19 cellular contexts compared by ENCODE assay signal in genomic region chr16:75307506-75307905, GRCh38. TPM values are rescaled to one million over a fixed set of nuclear protein-coding genes. Genes with fewer than 3 reads are reported as not detected.
"Had no signal": no experiment of that assay in that cellular context is flagged by ENCODE, and none has a peak within 500 bp of the region (broad histone marks: within the 10 kb centered on the region; RNA-seq: fewer than 3 reads in every experiment).

No MANE protein-coding gene starts in this region.

- H3K4me3 Mint-ChIP-seq: activated CD8-positive, alpha-beta memory T cell treated with anti-CD3 and anti-CD28 coated beads, Interleukin-2, amount 10 ng/mL, durations not matched to agents 7 days and 5 days; activated naive CD8-positive, alpha-beta T cell treated with anti-CD3 and anti-CD28 coated beads for 36 hours; activated T-cell treated with anti-CD3 and anti-CD28 coated beads, Interleukin-2, amount 50 U/mL, for 4 hours; natural killer cell had no signal

- H3K27ac Mint-ChIP-seq: activated CD8-positive, alpha-beta memory T cell treated with anti-CD3 and anti-CD28 coated beads, Interleukin-2, amount 10 ng/mL, durations not matched to agents 7 days and 5 days; activated naive CD8-positive, alpha-beta T cell treated with anti-CD3 and anti-CD28 coated beads for 36 hours; natural killer cell had no signal

- H3K27ac ChIP-seq: upper lobe of right lung had no signal

- ATAC-seq: activated CD8-positive, alpha-beta memory T cell treated with anti-CD3 and anti-CD28 coated beads, Interleukin-2, amount 10 ng/mL, durations not matched to agents 7 days and 5 days; activated T-cell treated with anti-CD3 and anti-CD28 coated beads, Interleukin-2, amount 50 U/mL, for 4 hours; gastroesophageal sphincter; lower lobe of right lung; natural killer cell; sciatic nerve; upper lobe of right lung had no signal

- H3K9me3 Mint-ChIP-seq: activated naive CD8-positive, alpha-beta T cell treated with anti-CD3 and anti-CD28 coated beads for 36 hours; activated T-cell treated with anti-CD3 and anti-CD28 coated beads, Interleukin-2, amount 50 U/mL, for 4 hours; natural killer cell had no signal

- H3K27me3 Mint-ChIP-seq: activated naive CD8-positive, alpha-beta T cell treated with anti-CD3 and anti-CD28 coated beads for 36 hours; progenitor cell of endocrine pancreas had no signal

- H3K36me3 ChIP-seq: upper lobe of right lung had no signal

- H3K27me3 ChIP-seq: gastroesophageal sphincter, suprapubic skin, upper lobe of right lung had no signal

- DNase-seq: activated CD4-positive, alpha-beta T cell treated with anti-CD3 and anti-CD28 coated beads, Interleukin-2, amount 50 U/mL, for 4 hours; activated CD8-positive, alpha-beta memory T cell treated with anti-CD3 and anti-CD28 coated beads, Interleukin-2, amount 10 ng/mL, durations not matched to agents 7 days and 5 days; activated effector memory CD4-positive, alpha-beta T cell treated with anti-CD3 and anti-CD28 coated beads, Interleukin-2, amount 50 U/mL, for 16 hours; activated naive CD8-positive, alpha-beta T cell treated with anti-CD3 and anti-CD28 coated beads for 36 hours; activated T-cell treated with anti-CD3 and anti-CD28 coated beads, Interleukin-2, amount 50 U/mL, for 4 hours; anterior cingulate cortex; hippocampal formation; kidney glomerular epithelial cell; lower lobe of right lung; natural killer cell; stimulated activated CD4-positive, alpha-beta T cell treated with anti-CD3 and anti-CD28 coated beads, Interleukin-12 subunit alpha, Interleukin-12 subunit beta, amount 100 ng/mL, for 4 hours; stimulated activated naive CD4-positive, alpha-beta T cell; upper lobe of right lung had no signal

- H3K4me3 ChIP-seq: gastroesophageal sphincter, lower lobe of right lung, suprapubic skin, upper lobe of right lung had no signal

- FAIRE-seq: bronchial epithelial cell had no signal

- H3K9me3 ChIP-seq: gastroesophageal sphincter, lower lobe of right lung, suprapubic skin, upper lobe of right lung had no signal

RNA-seq across cellular contexts. Expression of gene BCAR1, which starts 56.1 kb away (rescaled TPM):
- total RNA-seq: natural killer cell; T-helper 2 cell treated with Interferon-gamma antibody and Interleukin-4, amounts not matched to agents 100 ng/mL and 5 ng/mL, for 36 hours had no signal
